8 cellular contexts compared by ENCODE assay signal in genomic region chr14:67623114-67623513, GRCh38. TPM values are rescaled to one million over a fixed set of nuclear protein-coding genes. Genes with fewer than 3 reads are reported as not detected.
DNase-seq lines count a peak whose midpoint lies in the region; ATAC-seq and TF ChIP-seq lines count a peak whose summit lies in the region.

No MANE protein-coding gene starts in this region.

- H3K4me1 ChIP-seq in colonic mucosa (no peaks in the 10 kb centered on the region), neural progenitor cell (peaks cover 16% of the 10 kb centered on the region)

- H3K4me3 ChIP-seq in colonic mucosa (no peak overlapping the region), neural progenitor cell (no peak overlapping the region)

- no peaks in the 10 kb centered on the region for H3K27me3 Mint-ChIP-seq in neural progenitor cell (ENCODE audit: insufficient read depth, low read depth)

- peaks cover 23% of the 10 kb centered on the region for H3F3A ChIP-seq in neural progenitor cell (ENCODE audit: low read depth)

- no peak overlapping the region for H3K27ac Mint-ChIP-seq in neural progenitor cell

- no peaks in the 10 kb centered on the region for H3K36me3 ChIP-seq in colonic mucosa
- peaks cover 4% of the 10 kb centered on the region for H3K36me3 ChIP-seq in neural progenitor cell

- H3K9me3 Mint-ChIP-seq in neural progenitor cell, result no peaks in the 10 kb centered on the region

- H3K4me2 ChIP-seq in neural progenitor cell, result peak overlapping the region; percentile 1

- no peaks in the 10 kb centered on the region for H4K20me1 ChIP-seq in neural progenitor cell (ENCODE audit: low read depth)

- TF ChIP-seq CTCF in colonic mucosa (IDR thresholded peaks at IDR 0.05), result no peak
- TF ChIP-seq CTCF in neural progenitor cell (IDR thresholded peaks at IDR 0.05), result no peak
- TF ChIP-seq CTCF in GM20000 (IDR thresholded peaks at IDR 0.05; ENCODE audit: extremely low read depth, missing control alignments), result no peak

- H3K36me3 Mint-ChIP-seq in neural progenitor cell, result peaks cover 9% of the 10 kb centered on the region

- no peak overlapping the region for H3K4me3 Mint-ChIP-seq in neural progenitor cell

- ATAC-seq in HG02884 (IDR thresholded peaks at IDR 0.05; ENCODE audit: unreplicated experiment) (no peak), GM21526 (IDR thresholded peaks at IDR 0.05; ENCODE audit: low FRiP score, unreplicated experiment) (no peak), GM21423 (IDR thresholded peaks at IDR 0.05; ENCODE audit: unreplicated experiment) (no peak)

- DNase-seq in DMS79 (lab: John Stamatoyannopoulos, UW), result peak; percentile 80
- peak; percentile 96 for DNase-seq in NCI-H2107 treated with DMSO at 0.1 percent for 48 hours (lab: John Stamatoyannopoulos, UW; ENCODE audit: unreplicated experiment)
- no peak for DNase-seq in colonic mucosa
- DNase-seq in neural progenitor cell (ENCODE audit: low spot score), result no peak
- DNase-seq in GM20000 (ENCODE audit: low spot score), result no peak

- H3K9ac ChIP-seq in colonic mucosa (ENCODE audit: low read depth in 2 of 2, low read length in 2 of 2), result no peak overlapping the region
- no peak overlapping the region for H3K9ac ChIP-seq in neural progenitor cell

- H3K79me2 ChIP-seq in neural progenitor cell (ENCODE audit: low read depth), result peaks cover 7% of the 10 kb centered on the region

- no peaks in the 10 kb centered on the region for H3K27me3 ChIP-seq in colonic mucosa
- no peaks in the 10 kb centered on the region for H3K27me3 ChIP-seq in neural progenitor cell

- H3K9me3 ChIP-seq in colonic mucosa, result no peaks in the 10 kb centered on the region
- no peaks in the 10 kb centered on the region for H3K9me3 ChIP-seq in neural progenitor cell (ENCODE audit: low read depth)

- peak overlapping the region; percentile 23 for H3K27ac ChIP-seq in colonic mucosa
- no peak overlapping the region for H3K27ac ChIP-seq in neural progenitor cell

- H3K4me1 Mint-ChIP-seq in neural progenitor cell, result peaks cover 25% of the 10 kb centered on the region

- intact Hi-C loops in colonic mucosa (cut with DNase I), result no loop called here

- H2AFZ ChIP-seq in neural progenitor cell (replicated peaks), result no peak overlapping the region

RNA-seq across cellular contexts. Expression of gene ARG2, which starts 3.4 kb away (rescaled TPM):
- total RNA-seq in colonic mucosa (10 to 100 TPM in 1 of 2 donors, 1 to 10 TPM in 1; 4.7 to 11.5 TPM), neural progenitor cell (ENCODE audit: low replicate concordance) (91.8 and 92.4 TPM in 2 replicates)

RNA-seq across cellular contexts. Expression of gene PIGH, which starts 23.0 kb away (rescaled TPM):
- total RNA-seq in colonic mucosa, result 10 to 100 TPM; 16.3 to 17.1 TPM
- total RNA-seq in neural progenitor cell (ENCODE audit: low replicate concordance), result 15.8 and 20.4 TPM in 2 replicates

RNA-seq across cellular contexts. Expression of gene VTI1B, which starts 51.3 kb away (rescaled TPM):
- 100 to 1,000 TPM; 116 to 121 TPM for total RNA-seq in colonic mucosa
- total RNA-seq in neural progenitor cell (ENCODE audit: low replicate concordance), result 64.9 and 69.8 TPM in 2 replicates

Comparison
In these comparisons a context has a peak if more than half of its experiments do, and no peak if none do; other contexts are left out.
1. DNase-seq: peak in DMS79 (single experiment) and NCI-H2107 treated with DMSO at 0.1 percent for 48 hours (single experiment); none in colonic mucosa (single experiment), neural progenitor cell (single experiment) and GM20000 (single experiment).